30 cellular contexts compared by ENCODE assay signal in genomic region chr17:41334385-41334784, GRCh38. TPM values are rescaled to one million over a fixed set of nuclear protein-coding genes. Genes with fewer than 3 reads are reported as not detected.
A peak's percentile ranks its signal among the peaks of the same experiment; 100 is the strongest.
DNase-seq lines count a peak whose midpoint lies in the region; ATAC-seq and TF ChIP-seq lines count a peak whose summit lies in the region.
"Had no signal": no experiment of that assay in that cellular context is flagged by ENCODE, and none has a peak within 500 bp of the region (broad histone marks: within the 10 kb centered on the region; RNA-seq: fewer than 3 reads in every experiment).

No MANE protein-coding gene starts in this region.

- intact Hi-C loops in activated CD4-positive, alpha-beta T cell treated with anti-CD3 and anti-CD28 coated beads, Interleukin-2, amount 10 ng/mL, durations not matched to agents 24 days and 14 days (cut with micrococcal nuclease) = no loop called here
- intact Hi-C loops in testis (cut with DNase I; ENCODE audit: low total_unique reads) = no loop called here
- intact Hi-C loops in heart left ventricle (cut with DNase I) = no loop called here

- H3K36me3 ChIP-seq in testis (ENCODE audit: low read depth, missing control alignments) (no peaks in the 10 kb centered on the region), heart left ventricle (no peaks in the 10 kb centered on the region)
- H3K36me3 ChIP-seq: ascending aorta, gastrocnemius medialis, stomach, tibial artery had no signal

- H3K9me3 Mint-ChIP-seq in activated CD4-positive, alpha-beta T cell treated with anti-CD3 and anti-CD28 coated beads, Interleukin-2, amount 10 ng/mL, durations not matched to agents 24 days and 14 days = no peaks in the 10 kb centered on the region
- H3K9me3 Mint-ChIP-seq in stimulated activated memory B cell treated with anti-CD40 and anti-IgM and Interleukin-4, amounts not matched to agents 10 μg/mL and 1 μg/mL and 100 μg/mL, for 72 hours = no peaks in the 10 kb centered on the region
- H3K9me3 Mint-ChIP-seq: dendritic cell treated with granulocyte-macrophage colony-stimulating factor and Interleukin-4, amounts not matched to agents 40 ng/mL and 50 ng/mL, for 4 days had no signal

- peaks cover 17% of the 10 kb centered on the region for H3K27me3 Mint-ChIP-seq in activated CD4-positive, alpha-beta T cell treated with anti-CD3 and anti-CD28 coated beads, Interleukin-2, amount 10 ng/mL, durations not matched to agents 24 days and 14 days
- peaks cover 27% of the 10 kb centered on the region for H3K27me3 Mint-ChIP-seq in stimulated activated memory B cell treated with anti-CD40 and anti-IgM and Interleukin-4, amounts not matched to agents 10 μg/mL and 1 μg/mL and 100 μg/mL, for 72 hours
- H3K27me3 Mint-ChIP-seq: activated naive CD8-positive, alpha-beta T cell had no signal

- no peak overlapping the region for H3K27ac Mint-ChIP-seq in activated CD4-positive, alpha-beta T cell treated with anti-CD3 and anti-CD28 coated beads, Interleukin-2, amount 10 ng/mL, durations not matched to agents 24 days and 14 days
- no peak overlapping the region for H3K27ac Mint-ChIP-seq in stimulated activated memory B cell treated with anti-CD40 and anti-IgM and Interleukin-4, amounts not matched to agents 10 μg/mL and 1 μg/mL and 100 μg/mL, for 72 hours
- H3K27ac Mint-ChIP-seq: activated naive CD8-positive, alpha-beta T cell; dendritic cell treated with granulocyte-macrophage colony-stimulating factor and Interleukin-4, amounts not matched to agents 40 ng/mL and 50 ng/mL, for 4 days; WTC11 had no signal

- H3K36me3 Mint-ChIP-seq in activated CD4-positive, alpha-beta T cell treated with anti-CD3 and anti-CD28 coated beads, Interleukin-2, amount 10 ng/mL, durations not matched to agents 24 days and 14 days (ENCODE audit: low read depth) = no peaks in the 10 kb centered on the region
- no peaks in the 10 kb centered on the region for H3K36me3 Mint-ChIP-seq in stimulated activated memory B cell treated with anti-CD40 and anti-IgM and Interleukin-4, amounts not matched to agents 10 μg/mL and 1 μg/mL and 100 μg/mL, for 72 hours
- H3K36me3 Mint-ChIP-seq: activated naive CD8-positive, alpha-beta T cell; naive B cell; WTC11 had no signal

- H3K9me3 ChIP-seq in testis (no peaks in the 10 kb centered on the region), heart left ventricle (no peaks in the 10 kb centered on the region)
- H3K9me3 ChIP-seq: ascending aorta, gastrocnemius medialis, stomach, tibial artery had no signal

- TF ChIP-seq POLR2A in testis (IDR thresholded peaks at IDR 0.05) = no peak
- no peak for TF ChIP-seq POLR2A in heart left ventricle (IDR thresholded peaks at IDR 0.05)

- peaks cover 16% of the 10 kb centered on the region for H3K4me1 Mint-ChIP-seq in activated CD4-positive, alpha-beta T cell treated with anti-CD3 and anti-CD28 coated beads, Interleukin-2, amount 10 ng/mL, durations not matched to agents 24 days and 14 days
- H3K4me1 Mint-ChIP-seq in stimulated activated memory B cell treated with anti-CD40 and anti-IgM and Interleukin-4, amounts not matched to agents 10 μg/mL and 1 μg/mL and 100 μg/mL, for 72 hours = peaks cover 29% of the 10 kb centered on the region
- H3K4me1 Mint-ChIP-seq: WTC11 had no signal

- H3K27me3 ChIP-seq in testis (no peaks in the 10 kb centered on the region), heart left ventricle (peaks cover 0 to 15% (median 0%) of the 10 kb centered on the region in 9 donors)
- H3K27me3 ChIP-seq: ascending aorta, gastrocnemius medialis had no signal

- H3K4me3 ChIP-seq in testis (no peak overlapping the region), heart left ventricle (no peak overlapping the region)
- H3K4me3 ChIP-seq: ascending aorta, gastrocnemius medialis, stomach, tibial artery had no signal

- H3K4me1 ChIP-seq in testis = no peaks in the 10 kb centered on the region
- peaks cover 0 to 8% (median 0%) of the 10 kb centered on the region in 12 donors for H3K4me1 ChIP-seq in heart left ventricle
- H3K4me1 ChIP-seq: ascending aorta, gastrocnemius medialis had no signal

- TF ChIP-seq CTCF in testis (IDR thresholded peaks at IDR 0.05) (no peak), heart left ventricle (IDR thresholded peaks at IDR 0.05) (no peak)

- H3K4me3 Mint-ChIP-seq in activated CD4-positive, alpha-beta T cell treated with anti-CD3 and anti-CD28 coated beads, Interleukin-2, amount 10 ng/mL, durations not matched to agents 24 days and 14 days = no peak overlapping the region
- H3K4me3 Mint-ChIP-seq in stimulated activated memory B cell treated with anti-CD40 and anti-IgM and Interleukin-4, amounts not matched to agents 10 μg/mL and 1 μg/mL and 100 μg/mL, for 72 hours = no peak overlapping the region
- H3K4me3 Mint-ChIP-seq: dendritic cell treated with granulocyte-macrophage colony-stimulating factor and Interleukin-4, amounts not matched to agents 40 ng/mL and 50 ng/mL, for 4 days; naive B cell; WTC11 had no signal

- peak; percentile 50 for DNase-seq in activated CD4-positive, alpha-beta T cell treated with anti-CD3 and anti-CD28 coated beads, Interleukin-2, amount 10 ng/mL, durations not matched to agents 24 days and 14 days
- DNase-seq in activated CD4-positive, alpha-beta T cell treated with anti-CD3 and anti-CD28 coated beads for 48 hours = no peak
- peak; percentile 57 for DNase-seq in MV-4-11 (lab: John Stamatoyannopoulos, UW)
- DNase-seq in cerebellum (ENCODE audit: low spot score) = peak; percentile 6
- no peak for DNase-seq in testis
- DNase-seq in NCI-H1105 treated with DMSO at 0.1 percent for 48 hours (lab: John Stamatoyannopoulos, UW) = no peak
- no peak for DNase-seq in heart left ventricle
- DNase-seq: activated CD4-positive, alpha-beta T cell treated with anti-CD3 and anti-CD28 coated beads, Interleukin-2, amount 50 U/mL, for 4 hours; Calu3; DND-41; gastrocnemius medialis; KG1; MM.1S; naive B cell; NCI-H1436; NCI-H446 treated with DMSO at 0.1 percent for 48 hours; NK-92 treated with Interleukin-12 subunit alpha and Interleukin-12 subunit beta, amount 100 ng/mL, for 24 hours; SIG-M5; stomach; tibial artery had no signal

- ATAC-seq in stimulated activated memory B cell treated with anti-CD40 and anti-IgM and Interleukin-4, amounts not matched to agents 10 μg/mL and 1 μg/mL and 100 μg/mL, for 72 hours = peak; percentile 25
- no peak for ATAC-seq in heart left ventricle
- ATAC-seq: gastrocnemius medialis, left lobe of liver, WTC11 had no signal

- 80 to 81% methylated on average over 2 to 3 of the region's 3 CpGs for WGBS in testis, 2 donors
- WGBS in heart left ventricle, 4 donors = 38 to 67% (median 60%) methylated on average over 1 to 3 of the region's 3 CpGs

- H3K27ac ChIP-seq in testis = no peak overlapping the region
- H3K27ac ChIP-seq in heart left ventricle = no peak overlapping the region
- H3K27ac ChIP-seq: ascending aorta, gastrocnemius medialis, stomach, tibial artery had no signal

RNA-seq across cellular contexts. Expression of gene KRT33A, which starts 16.2 kb away (rescaled TPM):
- not detected in 2 replicates for total RNA-seq in activated CD4-positive, alpha-beta T cell treated with anti-CD3 and anti-CD28 coated beads, Interleukin-2, amount 10 ng/mL, durations not matched to agents 24 days and 14 days
- total RNA-seq in cerebellum (not detected), testis (1 to 10 TPM in 1 of 2 donors, under 1 TPM in 1; 0.50 to 3.1 TPM), heart left ventricle (not detected)
- polyA plus RNA-seq in testis (ENCODE audit: insufficient read depth, low read depth, low replicate concordance) (2.3 TPM), heart left ventricle (not detected)
- total RNA-seq: A172, ascending aorta, Calu3, cardiac septum, gastrocnemius medialis, left lobe of liver, osteoblast, skeletal muscle tissue, stomach, WTC11 had no signal

RNA-seq across cellular contexts. Expression of gene KRTAP17-1, which starts 18.9 kb away (rescaled TPM):
- total RNA-seq in activated CD4-positive, alpha-beta T cell treated with anti-CD3 and anti-CD28 coated beads, Interleukin-2, amount 10 ng/mL, durations not matched to agents 24 days and 14 days = not detected in 2 replicates
- not detected for total RNA-seq in cerebellum
- total RNA-seq in testis = not detected
- not detected for polyA plus RNA-seq in testis (ENCODE audit: insufficient read depth, low read depth, low replicate concordance)
- total RNA-seq in heart left ventricle = not detected
- polyA plus RNA-seq in heart left ventricle = not detected
- total RNA-seq: A172, ascending aorta, Calu3, cardiac septum, gastrocnemius medialis, left lobe of liver, osteoblast, skeletal muscle tissue, stomach, WTC11 had no signal
- polyA plus RNA-seq: stomach had no signal

RNA-seq across cellular contexts. Expression of gene KRTAP16-1, which starts 25.3 kb away (rescaled TPM):
- total RNA-seq in activated CD4-positive, alpha-beta T cell treated with anti-CD3 and anti-CD28 coated beads, Interleukin-2, amount 10 ng/mL, durations not matched to agents 24 days and 14 days = not detected in 2 replicates
- not detected for total RNA-seq in cerebellum
- not detected for total RNA-seq in testis
- not detected for polyA plus RNA-seq in testis (ENCODE audit: insufficient read depth, low read depth, low replicate concordance)
- total RNA-seq in heart left ventricle = not detected
- polyA plus RNA-seq in heart left ventricle = not detected
- total RNA-seq: A172, ascending aorta, Calu3, cardiac septum, gastrocnemius medialis, left lobe of liver, osteoblast, skeletal muscle tissue, stomach, WTC11 had no signal
- polyA plus RNA-seq: stomach had no signal

RNA-seq across cellular contexts. Expression of gene KRTAP29-1, which starts 31.7 kb away (rescaled TPM):
- total RNA-seq in activated CD4-positive, alpha-beta T cell treated with anti-CD3 and anti-CD28 coated beads, Interleukin-2, amount 10 ng/mL, durations not matched to agents 24 days and 14 days = not detected in 2 replicates
- total RNA-seq in cerebellum (not detected), testis (not detected), heart left ventricle (not detected)
- polyA plus RNA-seq in testis (ENCODE audit: insufficient read depth, low read depth, low replicate concordance) (not detected), heart left ventricle (not detected)
- total RNA-seq: ascending aorta, Calu3, cardiac septum, gastrocnemius medialis, left lobe of liver, osteoblast, skeletal muscle tissue, stomach, WTC11 had no signal
- polyA plus RNA-seq: stomach had no signal

RNA-seq across cellular contexts. Expression of gene KRT33B, which starts 35.2 kb away (rescaled TPM):
- not detected in 2 replicates for total RNA-seq in activated CD4-positive, alpha-beta T cell treated with anti-CD3 and anti-CD28 coated beads, Interleukin-2, amount 10 ng/mL, durations not matched to agents 24 days and 14 days
- total RNA-seq in cerebellum (not detected), testis (under 1 TPM in 1 of 2 donors, not detected in 1; 0.25 TPM), heart left ventricle (not detected)
- polyA plus RNA-seq in testis (ENCODE audit: insufficient read depth, low read depth, low replicate concordance) (not detected), heart left ventricle (not detected)
- total RNA-seq: A172, ascending aorta, Calu3, cardiac septum, gastrocnemius medialis, left lobe of liver, skeletal muscle tissue, stomach, WTC11 had no signal
- polyA plus RNA-seq: stomach had no signal

Comparison
In these comparisons a context has a peak if more than half of its experiments do, and no peak if none do; other contexts are left out.
1. DNase-seq: peak in activated CD4-positive, alpha-beta T cell treated with anti-CD3 and anti-CD28 coated beads, Interleukin-2, amount 10 ng/mL, durations not matched to agents 24 days and 14 days (single experiment), MV-4-11 (single experiment) and cerebellum (single experiment); none in activated CD4-positive, alpha-beta T cell treated with anti-CD3 and anti-CD28 coated beads for 48 hours (single experiment), testis (single experiment), NCI-H1105 treated with DMSO at 0.1 percent for 48 hours (single experiment) and heart left ventricle (0 of 5).